ENCODE assay signal across 30 cellular contexts in the genomic region with DNA sequence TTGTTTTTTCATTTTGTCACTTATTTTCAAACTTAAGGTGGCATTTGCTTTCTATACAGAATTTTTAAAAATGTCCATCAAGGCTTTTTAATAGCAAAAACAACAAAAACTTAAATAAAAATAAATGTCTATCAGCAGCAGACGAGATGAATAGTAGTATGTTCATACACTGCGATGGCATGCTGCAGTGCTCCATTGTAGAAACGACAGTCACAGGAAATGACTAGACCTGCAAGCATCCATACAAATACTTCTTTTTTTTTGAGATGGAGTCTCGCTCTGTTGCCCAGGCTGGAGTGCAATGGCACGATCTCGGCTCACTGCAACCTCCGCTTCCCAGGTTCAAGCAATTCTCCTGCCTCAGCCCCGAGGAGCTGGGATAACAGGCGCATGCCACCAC. TPM values are rescaled to one million over a fixed set of nuclear protein-coding genes. Genes with fewer than 3 reads are reported as not detected.
DNase-seq lines count a peak whose midpoint lies in the region; ATAC-seq, FAIRE-seq and TF ChIP-seq lines count a peak whose summit lies in the region.
"Had no signal": no experiment of that assay in that cellular context is flagged by ENCODE, and none has a peak within 500 bp of the region (broad histone marks: within the 10 kb centered on the region; RNA-seq: fewer than 3 reads in every experiment).

No MANE protein-coding gene starts in this region.

- no TSS peak for BruUV-seq in PC-3 (replicated peaks; lab: Mats Ljungman, UMichigan)

- DNase-seq in PC-3 (peak; percentile 9), bronchial epithelial cell (ENCODE audit: low read depth) (peak; percentile 55), lung microvascular endothelial cell (ENCODE audit: low read depth in 2 of 2) (peak; percentile 31 to 55)
- DNase-seq in stimulated activated effector memory CD8-positive, alpha-beta T cell treated with anti-CD3 and anti-CD28 coated beads, Interleukin-12 subunit alpha, Interleukin-12 subunit beta, amount 100 ng/mL, for 72 hours (ENCODE audit: low spot score in 2 of 2), result no peak
- DNase-seq in activated CD8-positive, alpha-beta memory T cell treated with anti-CD3 and anti-CD28 coated beads for 24 hours, result no peak
- DNase-seq: activated CD4-positive, alpha-beta T cell treated with anti-CD3 and anti-CD28 coated beads, Interleukin-2, amount 50 U/mL, for 1 hour; activated naive CD4-positive, alpha-beta T cell treated with Interleukin-2 at 50 U/mL for 16 hours; activated T-cell treated with anti-CD3 and anti-CD28 coated beads, Interleukin-2, amount 50 U/mL, for 4 hours; amniotic stem cell; Calu3; glutamatergic neuron; HFFc6; left ventricle myocardium superior; naive B cell; NCI-H1048; NCI-H1694; NCI-H510A; stimulated activated CD4-positive, alpha-beta T cell treated with anti-CD3 and anti-CD28 coated beads, Interleukin-15, amount 100 ng/mL, for 24 hours; T-cell had no signal

- H3K4me2 ChIP-seq in PC-3 (ENCODE audit: low read length), result no peak overlapping the region

- no peaks in the 10 kb centered on the region for H3K9me2 ChIP-seq in PC-3 (replicated peaks; ENCODE audit: low read length)

- H3K79me2 ChIP-seq in PC-3 (ENCODE audit: low read length), result no peaks in the 10 kb centered on the region

- TF ChIP-seq CTCF in PC-3 (conservative IDR thresholded peaks at IDR 0.05; ENCODE audit: low read depth, low read length), result no peak
- no peak for TF ChIP-seq CTCF in bronchial epithelial cell (IDR thresholded peaks at IDR 0.05; ENCODE audit: insufficient read depth, low read length, severe bottlenecking)

- no peak overlapping the region for H3K9ac ChIP-seq in PC-3 (ENCODE audit: low read length)

- peaks cover 29% of the 10 kb centered on the region for H3K27me3 ChIP-seq in PC-3 (ENCODE audit: low read length)
- no peaks in the 10 kb centered on the region for H3K27me3 ChIP-seq in bronchial epithelial cell (ENCODE audit: control insufficient read depth, insufficient read depth, low read length)

- H4K20me1 ChIP-seq in PC-3 (ENCODE audit: low read length), result no peaks in the 10 kb centered on the region

- no peaks in the 10 kb centered on the region for H3K9me3 ChIP-seq in PC-3 (ENCODE audit: low read length)
- H3K9me3 ChIP-seq: prostate gland had no signal

- ATAC-seq in PC-3 (no peak), HG03460 (IDR thresholded peaks at IDR 0.05; ENCODE audit: unreplicated experiment) (no peak), GM19397 (IDR thresholded peaks at IDR 0.05; ENCODE audit: unreplicated experiment) (no peak)
- ATAC-seq in stimulated activated effector memory CD8-positive, alpha-beta T cell treated with anti-CD3 and anti-CD28 coated beads, Interleukin-12 subunit alpha, Interleukin-12 subunit beta, amount 100 ng/mL, for 72 hours, result no peak
- ATAC-seq: activated T-cell treated with anti-CD3 and anti-CD28 coated beads, Interleukin-2, amount 50 U/mL, for 4 hours; stimulated activated memory B cell treated with anti-CD40 and anti-IgM and Interleukin-4, amounts not matched to agents 10 μg/mL and 1 μg/mL and 100 μg/mL, for 72 hours; T-cell had no signal

- H3K4me3 Mint-ChIP-seq in stimulated activated effector memory CD8-positive, alpha-beta T cell treated with anti-CD3 and anti-CD28 coated beads, Interleukin-12 subunit alpha, Interleukin-12 subunit beta, amount 100 ng/mL, for 72 hours, result no peak overlapping the region
- H3K4me3 Mint-ChIP-seq: activated T-cell treated with anti-CD3 and anti-CD28 coated beads, Interleukin-2, amount 50 U/mL, for 4 hours; brain; HFFc6; naive B cell; stimulated activated memory B cell treated with anti-CD40 and anti-IgM and Interleukin-4, amounts not matched to agents 10 μg/mL and 1 μg/mL and 100 μg/mL, for 72 hours; T-cell; type B pancreatic cell had no signal

- POLR2A ChIA-PET in PC-3 (lab: Charles Lee; ENCODE audit: unreplicated experiment), result no interaction called here

- no peaks in the 10 kb centered on the region for H3K9me3 Mint-ChIP-seq in stimulated activated effector memory CD8-positive, alpha-beta T cell treated with anti-CD3 and anti-CD28 coated beads, Interleukin-12 subunit alpha, Interleukin-12 subunit beta, amount 100 ng/mL, for 72 hours
- H3K9me3 Mint-ChIP-seq: activated T-cell treated with anti-CD3 and anti-CD28 coated beads, Interleukin-2, amount 50 U/mL, for 4 hours; naive B cell; stimulated activated memory B cell treated with anti-CD40 and anti-IgM and Interleukin-4, amounts not matched to agents 10 μg/mL and 1 μg/mL and 100 μg/mL, for 72 hours; T-cell; type B pancreatic cell had no signal

- no peaks in the 10 kb centered on the region for H3K36me3 ChIP-seq in PC-3 (ENCODE audit: low read depth, low read length)
- H3K36me3 ChIP-seq in bronchial epithelial cell (ENCODE audit: control insufficient read depth, insufficient read depth, low read length), result no peaks in the 10 kb centered on the region
- H3K36me3 ChIP-seq: prostate gland had no signal

- no peak for FAIRE-seq in bronchial epithelial cell (lab: Jason Lieb, UNC)
- FAIRE-seq: H1 had no signal

- H3K4me1 ChIP-seq in PC-3 (ENCODE audit: insufficient read depth, low read length), result no peaks in the 10 kb centered on the region
- H3K4me1 ChIP-seq: prostate gland had no signal

- no peaks in the 10 kb centered on the region for H3F3A ChIP-seq in PC-3 (ENCODE audit: low read length, unreplicated experiment)

- no peak overlapping the region for H3K27ac ChIP-seq in PC-3 (ENCODE audit: low read length)
- H3K27ac ChIP-seq: C4-2B, epithelial cell of prostate, prostate gland, RWPE1 had no signal

- H3K36me3 Mint-ChIP-seq in stimulated activated effector memory CD8-positive, alpha-beta T cell treated with anti-CD3 and anti-CD28 coated beads, Interleukin-12 subunit alpha, Interleukin-12 subunit beta, amount 100 ng/mL, for 72 hours, result peaks cover 20% of the 10 kb centered on the region
- H3K36me3 Mint-ChIP-seq: brain; naive B cell; stimulated activated memory B cell treated with anti-CD40 and anti-IgM and Interleukin-4, amounts not matched to agents 10 μg/mL and 1 μg/mL and 100 μg/mL, for 72 hours; T-cell; type B pancreatic cell had no signal

- H3K27ac Mint-ChIP-seq in stimulated activated effector memory CD8-positive, alpha-beta T cell treated with anti-CD3 and anti-CD28 coated beads, Interleukin-12 subunit alpha, Interleukin-12 subunit beta, amount 100 ng/mL, for 72 hours, result peak overlapping the region; percentile 46
- H3K27ac Mint-ChIP-seq: HFFc6; stimulated activated memory B cell treated with anti-CD40 and anti-IgM and Interleukin-4, amounts not matched to agents 10 μg/mL and 1 μg/mL and 100 μg/mL, for 72 hours; T-cell; type B pancreatic cell had no signal

- intact Hi-C loops in PC-3 (cut with micrococcal nuclease), result no loop called here

- H3K4me3 ChIP-seq in PC-3 (ENCODE audit: low read length) (no peak overlapping the region), bronchial epithelial cell (ENCODE audit: low read depth, low read length) (no peak overlapping the region)
- H3K4me3 ChIP-seq: prostate gland had no signal

- H3K4me1 Mint-ChIP-seq in stimulated activated effector memory CD8-positive, alpha-beta T cell treated with anti-CD3 and anti-CD28 coated beads, Interleukin-12 subunit alpha, Interleukin-12 subunit beta, amount 100 ng/mL, for 72 hours, result no peaks in the 10 kb centered on the region
- H3K4me1 Mint-ChIP-seq: T-cell had no signal

- CTCF ChIA-PET in PC-3 (lab: Charles Lee), result no interaction called here

- no peak overlapping the region for H2AFZ ChIP-seq in PC-3 (ENCODE audit: low read length)

RNA-seq across cellular contexts. Expression of gene COL23A1, which starts 41.4 kb away (rescaled TPM):
- total RNA-seq in PC-3 (2014; rRNA removed) (not detected in 2 replicates), bronchial epithelial cell (0.13 and 0.26 TPM in 2 replicates), lung microvascular endothelial cell (under 0.01 and 0.40 TPM in 2 replicates)
- total RNA-seq: activated T-cell treated with anti-CD3 and anti-CD28 coated beads, Interleukin-2, amount 50 U/mL, for 4 hours; Calu3; HFFc6; SK-MEL-5 had no signal

Comparison
In these comparisons a context has a peak if more than half of its experiments do, and no peak if none do; other contexts are left out.
1. DNase-seq: peak in PC-3 (single experiment), bronchial epithelial cell (single experiment) and lung microvascular endothelial cell (2 of 2); none in stimulated activated effector memory CD8-positive, alpha-beta T cell treated with anti-CD3 and anti-CD28 coated beads, Interleukin-12 subunit alpha, Interleukin-12 subunit beta, amount 100 ng/mL, for 72 hours (0 of 2) and activated CD8-positive, alpha-beta memory T cell treated with anti-CD3 and anti-CD28 coated beads for 24 hours (single experiment).